Comparison of ENCODE assay signal across 1 cellular context in genomic region chr16:14071576-14072271, GRCh38.
TF ChIP-seq lines count a peak whose summit lies in the region.

No MANE protein-coding gene starts in this region.

TF ChIP-seq in HepG2, 621 proteins besides CTCF, POLR2A, EP300 and RAD21 (continued from another document and continues in another):
- TF ChIP-seq ZNF646 (CRISPR knock-in tag; IDR thresholded peaks at IDR 0.05) (no peak), ZNF256 (CRISPR knock-in tag; conservative IDR thresholded peaks at IDR 0.05) (no peak), KDM3A (CRISPR knock-in tag; IDR thresholded peaks at IDR 0.05; ENCODE audit: low read depth) (no peak), RFX1 (IDR thresholded peaks at IDR 0.05) (no peak), ZNF615 (CRISPR knock-in tag; IDR thresholded peaks at IDR 0.05; ENCODE audit: borderline replicate concordance) (no peak), TOPORS (CRISPR knock-in tag; IDR thresholded peaks at IDR 0.05) (no peak), HNRNPL (IDR thresholded peaks at IDR 0.05; ENCODE audit: low read depth, low read length) (0 out of 2 replicates have a peak, but pooled peaks have one; percentile 20), GATAD1 (CRISPR knock-in tag; IDR thresholded peaks at IDR 0.05) (no peak), ZC3H13 (CRISPR knock-in tag; IDR thresholded peaks at IDR 0.05) (no peak), IRX3 (CRISPR knock-in tag; IDR thresholded peaks at IDR 0.05; ENCODE audit: borderline replicate concordance, low read depth) (no peak), YEATS2 (CRISPR knock-in tag; IDR thresholded peaks at IDR 0.05; ENCODE audit: borderline replicate concordance) (no peak), ZNF777 (CRISPR knock-in tag; IDR thresholded peaks at IDR 0.05) (0 out of 2 replicates have a peak, but pooled peaks have one; percentile 81), KDM5B (CRISPR knock-in tag; IDR thresholded peaks at IDR 0.05; ENCODE audit: borderline replicate concordance) (no peak), DMTF1 (CRISPR knock-in tag; IDR thresholded peaks at IDR 0.05) (no peak), ZNF552 (CRISPR knock-in tag; IDR thresholded peaks at IDR 0.05; ENCODE audit: borderline replicate concordance) (no peak), PRMT3 (CRISPR knock-in tag; IDR thresholded peaks at IDR 0.05; ENCODE audit: borderline replicate concordance, low read depth) (no peak), FIP1L1 (IDR thresholded peaks at IDR 0.05; ENCODE audit: borderline replicate concordance, insufficient read depth, low read depth, low read length) (no peak), ZNF564 (CRISPR knock-in tag; IDR thresholded peaks at IDR 0.05) (no peak), HMGA1 (CRISPR knock-in tag; conservative IDR thresholded peaks at IDR 0.05) (no peak), E2F1 (CRISPR knock-in tag; IDR thresholded peaks at IDR 0.05) (no peak), GATAD2A (CRISPR knock-in tag; IDR thresholded peaks at IDR 0.05) (no peak), HNF4G (IDR thresholded peaks at IDR 0.05; ENCODE audit: borderline replicate concordance, low read depth, low read length) (no peak), HNF4G (CRISPR knock-in tag; IDR thresholded peaks at IDR 0.05; ENCODE audit: borderline replicate concordance, low read depth) (no peak), DPF2 (CRISPR knock-in tag; IDR thresholded peaks at IDR 0.05; ENCODE audit: borderline replicate concordance, low read depth) (no peak), HOXD1 (CRISPR knock-in tag; IDR thresholded peaks at IDR 0.05) (0 out of 2 replicates have a peak, but pooled peaks have one; percentile 33), ZNF558 (CRISPR knock-in tag; IDR thresholded peaks at IDR 0.05; ENCODE audit: borderline replicate concordance) (peak; percentile 49; the same call in 1 of the 2 replicates), RARA (CRISPR knock-in tag; IDR thresholded peaks at IDR 0.05) (no peak), ZNF354B (CRISPR knock-in tag; IDR thresholded peaks at IDR 0.05) (no peak), ZBTB2 (CRISPR knock-in tag; IDR thresholded peaks at IDR 0.05; ENCODE audit: low read depth) (no peak), HNF4A (CRISPR knock-in tag; IDR thresholded peaks at IDR 0.05) (no peak), SPEN (CRISPR knock-in tag; IDR thresholded peaks at IDR 0.05; ENCODE audit: low read depth) (no peak), THAP7 (CRISPR knock-in tag; IDR thresholded peaks at IDR 0.05) (no peak), THRA (CRISPR knock-in tag; IDR thresholded peaks at IDR 0.05; ENCODE audit: borderline replicate concordance) (no peak), FUBP1 (CRISPR knock-in tag; IDR thresholded peaks at IDR 0.05; ENCODE audit: borderline replicate concordance) (no peak), DNMT3B (CRISPR knock-in tag; conservative IDR thresholded peaks at IDR 0.05) (no peak), UBTF (CRISPR knock-in tag; IDR thresholded peaks at IDR 0.05) (peak; percentile 8; the same call in 1 of the 2 replicates), ZBTB39 (CRISPR knock-in tag; IDR thresholded peaks at IDR 0.05) (no peak; the same call in 1 of the 2 replicates)
